Comparison of ENCODE assay signal across 1 cellular context in the genomic region with DNA sequence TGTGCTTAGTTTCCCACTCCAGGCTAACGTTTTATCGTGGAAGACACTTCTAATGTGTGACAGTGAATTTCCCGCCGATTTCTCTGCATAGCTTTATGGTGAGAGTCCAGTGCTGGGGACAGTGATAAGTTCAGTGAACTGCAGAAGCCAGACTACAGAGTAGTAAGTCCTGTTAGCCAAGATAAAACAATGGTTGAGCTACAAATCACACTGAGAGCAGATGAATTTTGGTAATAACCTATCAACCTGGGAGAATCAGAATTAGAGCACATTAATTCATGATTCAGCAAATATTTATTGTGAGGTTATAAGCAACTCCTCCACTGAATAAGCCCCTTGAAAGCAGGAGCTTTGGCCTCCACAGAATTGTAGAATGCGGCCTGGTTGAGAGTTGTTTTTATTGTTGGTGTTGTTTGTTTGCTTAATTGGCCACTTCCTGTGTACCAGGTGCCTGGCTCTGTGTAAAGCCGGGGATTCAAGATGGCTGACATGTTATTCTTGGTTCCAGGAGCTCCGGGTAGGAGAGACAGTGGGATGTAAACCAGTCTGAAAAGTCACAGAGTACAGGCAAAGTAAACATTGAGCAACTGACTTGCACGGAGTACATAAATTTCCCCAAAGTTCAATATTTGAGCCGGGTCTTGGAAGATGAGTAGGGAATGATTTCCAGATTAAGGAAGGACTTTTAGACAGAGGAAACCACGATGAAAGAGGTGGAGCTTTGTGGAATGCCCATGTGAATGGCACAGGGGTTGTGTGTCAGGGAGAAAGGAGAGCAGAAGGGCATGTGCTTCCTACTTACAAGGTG.
TF ChIP-seq lines count a peak whose summit lies in the region.

No MANE protein-coding gene starts in this region.

TF ChIP-seq in HepG2, 621 proteins besides CTCF, POLR2A, EP300 and RAD21 (continued from another document and continues in another):
- TF ChIP-seq, protein P1, sequence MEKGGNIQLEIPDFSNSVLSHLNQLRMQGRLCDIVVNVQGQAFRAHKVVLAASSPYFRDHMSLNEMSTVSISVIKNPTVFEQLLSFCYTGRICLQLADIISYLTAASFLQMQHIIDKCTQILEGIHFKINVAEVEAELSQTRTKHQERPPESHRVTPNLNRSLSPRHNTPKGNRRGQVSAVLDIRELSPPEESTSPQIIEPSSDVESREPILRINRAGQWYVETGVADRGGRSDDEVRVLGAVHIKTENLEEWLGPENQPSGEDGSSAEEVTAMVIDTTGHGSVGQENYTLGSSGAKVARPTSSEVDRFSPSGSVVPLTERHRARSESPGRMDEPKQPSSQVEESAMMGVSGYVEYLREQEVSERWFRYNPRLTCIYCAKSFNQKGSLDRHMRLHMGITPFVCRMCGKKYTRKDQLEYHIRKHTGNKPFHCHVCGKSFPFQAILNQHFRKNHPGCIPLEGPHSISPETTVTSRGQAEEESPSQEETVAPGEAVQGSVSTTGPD (CRISPR knock-in tag; IDR thresholded peaks at IDR 0.05) = no peak
- TF ChIP-seq, protein P2, sequence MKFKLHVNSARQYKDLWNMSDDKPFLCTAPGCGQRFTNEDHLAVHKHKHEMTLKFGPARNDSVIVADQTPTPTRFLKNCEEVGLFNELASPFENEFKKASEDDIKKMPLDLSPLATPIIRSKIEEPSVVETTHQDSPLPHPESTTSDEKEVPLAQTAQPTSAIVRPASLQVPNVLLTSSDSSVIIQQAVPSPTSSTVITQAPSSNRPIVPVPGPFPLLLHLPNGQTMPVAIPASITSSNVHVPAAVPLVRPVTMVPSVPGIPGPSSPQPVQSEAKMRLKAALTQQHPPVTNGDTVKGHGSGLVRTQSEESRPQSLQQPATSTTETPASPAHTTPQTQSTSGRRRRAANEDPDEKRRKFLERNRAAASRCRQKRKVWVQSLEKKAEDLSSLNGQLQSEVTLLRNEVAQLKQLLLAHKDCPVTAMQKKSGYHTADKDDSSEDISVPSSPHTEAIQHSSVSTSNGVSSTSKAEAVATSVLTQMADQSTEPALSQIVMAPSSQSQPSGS (CRISPR knock-in tag; IDR thresholded peaks at IDR 0.05) = no peak
- TF ChIP-seq PAF1 (CRISPR knock-in tag; IDR thresholded peaks at IDR 0.05) (no peak), ZNF607 (CRISPR knock-in tag; IDR thresholded peaks at IDR 0.05; ENCODE audit: borderline replicate concordance) (no peak), ZNF350 (CRISPR knock-in tag; IDR thresholded peaks at IDR 0.05; ENCODE audit: borderline replicate concordance, low read depth) (no peak), ZFY (CRISPR knock-in tag; IDR thresholded peaks at IDR 0.05) (no peak), ZNF772 (CRISPR knock-in tag; IDR thresholded peaks at IDR 0.05) (no peak), PHF21A (CRISPR knock-in tag; IDR thresholded peaks at IDR 0.05) (no peak; the same call in 1 of the 2 replicates), YEATS2 (CRISPR knock-in tag; IDR thresholded peaks at IDR 0.05; ENCODE audit: borderline replicate concordance) (no peak), SRY (CRISPR knock-in tag; IDR thresholded peaks at IDR 0.05) (no peak), FOXA1 (IDR thresholded peaks at IDR 0.05) (no peak), FOXA1 (CRISPR knock-in tag; IDR thresholded peaks at IDR 0.05) (0 out of 2 replicates have a peak, but pooled peaks have one; percentile 50), JUN (CRISPR knock-in tag; IDR thresholded peaks at IDR 0.05) (no peak), REXO4 (CRISPR knock-in tag; IDR thresholded peaks at IDR 0.05; ENCODE audit: borderline replicate concordance) (no peak), FUBP1 (CRISPR knock-in tag; IDR thresholded peaks at IDR 0.05; ENCODE audit: borderline replicate concordance) (no peak), ZFP62 (CRISPR knock-in tag; IDR thresholded peaks at IDR 0.05) (no peak), CEBPG (CRISPR knock-in tag; IDR thresholded peaks at IDR 0.05) (peak; percentile 76), ZNF513 (CRISPR knock-in tag; conservative IDR thresholded peaks at IDR 0.05) (no peak), ZNF557 (CRISPR knock-in tag; IDR thresholded peaks at IDR 0.05) (no peak), HOXA3 (CRISPR knock-in tag; IDR thresholded peaks at IDR 0.05) (peak; percentile 35; the same call in 1 of the 2 replicates), ZNF280D (CRISPR knock-in tag; IDR thresholded peaks at IDR 0.05) (peak; percentile 45; the same call in 1 of the 2 replicates), ZNF800 (CRISPR knock-in tag; IDR thresholded peaks at IDR 0.05) (no peak), ZNF576 (CRISPR knock-in tag; IDR thresholded peaks at IDR 0.05) (no peak), ZBTB8A (CRISPR knock-in tag; IDR thresholded peaks at IDR 0.05; ENCODE audit: borderline replicate concordance, low read depth) (no peak), ZNF841 (CRISPR knock-in tag; IDR thresholded peaks at IDR 0.05; ENCODE audit: borderline replicate concordance) (no peak), ELF1 (CRISPR knock-in tag; IDR thresholded peaks at IDR 0.05) (peak; percentile 33; the same call in 1 of the 2 replicates), ZNF580 (CRISPR knock-in tag; IDR thresholded peaks at IDR 0.05; ENCODE audit: borderline replicate concordance, low read depth) (no peak), GATAD2A (CRISPR knock-in tag; IDR thresholded peaks at IDR 0.05) (peak; percentile 32; the same call in 1 of the 2 replicates), ZNF160 (CRISPR knock-in tag; IDR thresholded peaks at IDR 0.05) (no peak), ZFP1 (CRISPR knock-in tag; IDR thresholded peaks at IDR 0.05) (no peak), HNF4G (IDR thresholded peaks at IDR 0.05; ENCODE audit: borderline replicate concordance, low read depth, low read length) (no peak), HNF4G (CRISPR knock-in tag; IDR thresholded peaks at IDR 0.05; ENCODE audit: borderline replicate concordance, low read depth) (no peak), ZMYM4 (CRISPR knock-in tag; IDR thresholded peaks at IDR 0.05) (peak; percentile 39; the same call in 1 of the 2 replicates)
- TF ChIP-seq, protein P3, sequence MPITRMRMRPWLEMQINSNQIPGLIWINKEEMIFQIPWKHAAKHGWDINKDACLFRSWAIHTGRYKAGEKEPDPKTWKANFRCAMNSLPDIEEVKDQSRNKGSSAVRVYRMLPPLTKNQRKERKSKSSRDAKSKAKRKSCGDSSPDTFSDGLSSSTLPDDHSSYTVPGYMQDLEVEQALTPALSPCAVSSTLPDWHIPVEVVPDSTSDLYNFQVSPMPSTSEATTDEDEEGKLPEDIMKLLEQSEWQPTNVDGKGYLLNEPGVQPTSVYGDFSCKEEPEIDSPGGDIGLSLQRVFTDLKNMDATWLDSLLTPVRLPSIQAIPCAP (CRISPR knock-in tag; IDR thresholded peaks at IDR 0.05; ENCODE audit: low read depth) = no peak
- TF ChIP-seq, protein P4, sequence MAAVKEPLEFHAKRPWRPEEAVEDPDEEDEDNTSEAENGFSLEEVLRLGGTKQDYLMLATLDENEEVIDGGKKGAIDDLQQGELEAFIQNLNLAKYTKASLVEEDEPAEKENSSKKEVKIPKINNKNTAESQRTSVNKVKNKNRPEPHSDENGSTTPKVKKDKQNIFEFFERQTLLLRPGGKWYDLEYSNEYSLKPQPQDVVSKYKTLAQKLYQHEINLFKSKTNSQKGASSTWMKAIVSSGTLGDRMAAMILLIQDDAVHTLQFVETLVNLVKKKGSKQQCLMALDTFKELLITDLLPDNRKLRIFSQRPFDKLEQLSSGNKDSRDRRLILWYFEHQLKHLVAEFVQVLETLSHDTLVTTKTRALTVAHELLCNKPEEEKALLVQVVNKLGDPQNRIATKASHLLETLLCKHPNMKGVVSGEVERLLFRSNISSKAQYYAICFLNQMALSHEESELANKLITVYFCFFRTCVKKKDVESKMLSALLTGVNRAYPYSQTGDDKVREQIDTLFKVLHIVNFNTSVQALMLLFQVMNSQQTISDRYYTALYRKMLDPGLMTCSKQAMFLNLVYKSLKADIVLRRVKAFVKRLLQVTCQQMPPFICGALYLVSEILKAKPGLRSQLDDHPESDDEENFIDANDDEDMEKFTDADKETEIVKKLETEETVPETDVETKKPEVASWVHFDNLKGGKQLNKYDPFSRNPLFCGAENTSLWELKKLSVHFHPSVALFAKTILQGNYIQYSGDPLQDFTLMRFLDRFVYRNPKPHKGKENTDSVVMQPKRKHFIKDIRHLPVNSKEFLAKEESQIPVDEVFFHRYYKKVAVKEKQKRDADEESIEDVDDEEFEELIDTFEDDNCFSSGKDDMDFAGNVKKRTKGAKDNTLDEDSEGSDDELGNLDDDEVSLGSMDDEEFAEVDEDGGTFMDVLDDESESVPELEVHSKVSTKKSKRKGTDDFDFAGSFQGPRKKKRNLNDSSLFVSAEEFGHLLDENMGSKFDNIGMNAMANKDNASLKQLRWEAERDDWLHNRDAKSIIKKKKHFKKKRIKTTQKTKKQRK (IDR thresholded peaks at IDR 0.05; ENCODE audit: low read length) = no peak
- TF ChIP-seq, protein P5, sequence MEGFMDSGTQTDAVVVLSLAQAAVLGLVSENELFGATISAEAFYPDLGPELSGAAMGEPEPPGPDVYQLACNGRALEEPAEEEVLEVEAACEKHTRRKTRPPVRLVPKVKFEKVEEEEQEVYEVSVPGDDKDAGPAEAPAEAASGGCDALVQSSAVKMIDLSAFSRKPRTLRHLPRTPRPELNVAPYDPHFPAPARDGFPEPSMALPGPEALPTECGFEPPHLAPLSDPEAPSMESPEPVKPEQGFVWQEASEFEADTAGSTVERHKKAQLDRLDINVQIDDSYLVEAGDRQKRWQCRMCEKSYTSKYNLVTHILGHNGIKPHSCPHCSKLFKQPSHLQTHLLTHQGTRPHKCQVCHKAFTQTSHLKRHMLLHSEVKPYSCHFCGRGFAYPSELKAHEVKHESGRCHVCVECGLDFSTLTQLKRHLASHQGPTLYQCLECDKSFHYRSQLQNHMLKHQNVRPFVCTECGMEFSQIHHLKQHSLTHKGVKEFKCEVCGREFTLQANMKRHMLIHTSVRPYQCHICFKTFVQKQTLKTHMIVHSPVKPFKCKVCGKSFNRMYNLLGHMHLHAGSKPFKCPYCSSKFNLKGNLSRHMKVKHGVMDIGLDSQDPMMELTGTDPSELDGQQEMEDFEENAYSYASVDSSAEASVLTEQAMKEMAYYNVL (CRISPR knock-in tag; IDR thresholded peaks at IDR 0.05; ENCODE audit: borderline replicate concordance) = no peak
